ENCODE assay signal across 9 cellular contexts in the genomic region with DNA sequence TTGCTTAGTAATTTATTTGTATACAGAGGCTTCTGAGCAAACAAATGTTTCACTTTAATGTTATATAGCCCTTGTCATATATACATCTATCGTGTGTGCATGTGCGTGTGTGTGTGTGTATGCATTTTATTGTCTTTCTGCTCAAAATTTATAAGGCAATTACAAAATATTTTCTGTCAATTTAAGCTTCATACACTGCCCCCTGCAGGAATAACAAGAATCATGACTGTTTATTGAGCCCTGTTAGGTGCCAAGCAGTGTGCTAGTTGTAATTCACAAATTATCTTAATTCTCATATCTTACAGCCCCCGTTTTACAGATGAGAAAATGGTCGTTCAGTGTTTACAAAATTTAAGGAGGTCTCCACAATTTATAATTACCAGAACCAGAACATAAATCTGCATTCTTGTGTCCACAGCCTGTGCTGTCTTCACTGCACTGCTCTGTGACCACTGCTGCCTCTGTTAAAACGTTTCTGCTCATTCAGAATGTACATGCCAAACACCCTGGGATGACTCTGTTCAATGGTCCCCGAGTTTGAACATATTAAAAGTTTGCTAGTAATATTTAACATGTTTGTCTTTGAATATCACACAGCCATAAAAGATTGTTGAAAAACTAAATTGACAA.
DNase-seq lines count a peak whose midpoint lies in the region; ATAC-seq and TF ChIP-seq lines count a peak whose summit lies in the region.
"Had no signal": no experiment of that assay in that cellular context is flagged by ENCODE, and none has a peak within 500 bp of the region (broad histone marks: within the 10 kb centered on the region; RNA-seq: fewer than 3 reads in every experiment).

No MANE protein-coding gene starts in this region.

- H3K9me3 ChIP-seq in lung (ENCODE audit: control insufficient read depth in 2 of 2, insufficient read depth in 1 of 2, low read length in 1 of 2): no peaks in the 10 kb centered on the region
- H3K9me3 ChIP-seq in Caco-2: no peaks in the 10 kb centered on the region

- ATAC-seq in lung (ENCODE audit: insufficient read depth, low FRiP score): no peak
- ATAC-seq in GM21526 (IDR thresholded peaks at IDR 0.05; ENCODE audit: low FRiP score, unreplicated experiment): no peak
- no peak for ATAC-seq in HG02852 (IDR thresholded peaks at IDR 0.05; ENCODE audit: unreplicated experiment)
- no peak for ATAC-seq in activated CD4-positive, CD25-positive, alpha-beta regulatory T cell treated with anti-CD3 and anti-CD28 coated beads, Interleukin-2, amount 50 U/mL, for 24 hours
- ATAC-seq: activated T-cell treated with anti-CD3 and anti-CD28 coated beads, Interleukin-2, amount 50 U/mL, for 72 hours had no signal

- BruUV-seq in Caco-2 (replicated peaks; lab: Mats Ljungman, UMichigan): no TSS peak

- CTCF ChIA-PET in Caco-2 (lab: Charles Lee): no interaction called here

- H3K4me3 Mint-ChIP-seq in brain: no peak overlapping the region
- no peak overlapping the region for H3K4me3 Mint-ChIP-seq in Caco-2 (ENCODE audit: unreplicated experiment)
- H3K4me3 Mint-ChIP-seq: activated T-cell treated with anti-CD3 and anti-CD28 coated beads, Interleukin-2, amount 50 U/mL, for 72 hours had no signal

- H3K36me3 Mint-ChIP-seq in brain (no peaks in the 10 kb centered on the region), Caco-2 (ENCODE audit: insufficient read depth, unreplicated experiment) (no peaks in the 10 kb centered on the region)

- in situ Hi-C loops in KBM-7 (cut with MboI; ENCODE audit: low pct_unique_long_range_greater_than_20kb, low sequenced_read_pairs): no loop called here

- H3K27ac Mint-ChIP-seq in brain (peak overlapping the region in 1 of 5 experiments; percentile 26), Caco-2 (ENCODE audit: unreplicated experiment) (no peak overlapping the region)
- H3K27ac Mint-ChIP-seq: activated T-cell treated with anti-CD3 and anti-CD28 coated beads, Interleukin-2, amount 50 U/mL, for 72 hours had no signal

- no peaks in the 10 kb centered on the region for H3K4me1 ChIP-seq in lung (ENCODE audit: control insufficient read depth in 2 of 2, insufficient read depth in 2 of 2, low read length in 2 of 2)
- no peaks in the 10 kb centered on the region for H3K4me1 ChIP-seq in Caco-2

- H3K4me1 Mint-ChIP-seq in brain: peaks cover 18% of the 10 kb centered on the region
- no peaks in the 10 kb centered on the region for H3K4me1 Mint-ChIP-seq in Caco-2 (ENCODE audit: low read depth, unreplicated experiment)

- H3K9me3 Mint-ChIP-seq in brain (no peaks in the 10 kb centered on the region), Caco-2 (ENCODE audit: unreplicated experiment) (no peaks in the 10 kb centered on the region)
- H3K9me3 Mint-ChIP-seq: activated T-cell treated with anti-CD3 and anti-CD28 coated beads, Interleukin-2, amount 50 U/mL, for 72 hours had no signal

- no peaks in the 10 kb centered on the region for H3K27me3 ChIP-seq in lung (ENCODE audit: control insufficient read depth, insufficient read depth)
- H3K27me3 ChIP-seq in Caco-2 (replicated peaks; ENCODE audit: control insufficient read depth, insufficient read depth, low read length): no peaks in the 10 kb centered on the region

- TF ChIP-seq CTCF in C4-2B (conservative IDR thresholded peaks at IDR 0.05) (peak; percentile 80), brain (conservative IDR thresholded peaks at IDR 0.05) (peak; percentile 30 to 61), lung (IDR thresholded peaks at IDR 0.05; ENCODE audit: control extremely low read depth, extremely low read depth) (peak; percentile 11), Caco-2 (IDR thresholded peaks at IDR 0.05; ENCODE audit: insufficient read depth in 1 of 2, low read depth in 1 of 2, low read length in 1 of 2, severe bottlenecking in 1 of 2, unreplicated experiment in 1 of 2) (peak in 1 of 2 experiments; percentile 19)

- intact Hi-C loops in Caco-2 (cut with micrococcal nuclease; ENCODE audit: unreplicated experiment): no loop called here

- H3K36me3 ChIP-seq in lung (ENCODE audit: control insufficient read depth in 2 of 2, insufficient read depth in 2 of 2, low read length in 2 of 2) (no peaks in the 10 kb centered on the region), Caco-2 (ENCODE audit: control insufficient read depth, insufficient read depth, low read length) (no peaks in the 10 kb centered on the region)

- WGBS in lung, 2 donors: 62 to 71% methylated on average over 6 of the region's 6 CpGs

- DNase-seq in KBM-7: peak; percentile 27
- DNase-seq in lung (ENCODE audit: low spot score): no peak
- DNase-seq in Caco-2: no peak

- H3K4me3 ChIP-seq in lung: no peak overlapping the region
- no peak overlapping the region for H3K4me3 ChIP-seq in Caco-2 (ENCODE audit: low read depth, low read length)

- POLR2A ChIA-PET in Caco-2 (lab: Charles Lee): no interaction called here

- no peaks in the 10 kb centered on the region for H3K27me3 Mint-ChIP-seq in brain
- H3K27me3 Mint-ChIP-seq in Caco-2 (ENCODE audit: insufficient read depth, unreplicated experiment): peaks cover 2% of the 10 kb centered on the region

- H3K27ac ChIP-seq in C4-2B (no peak overlapping the region), lung (ENCODE audit: low read depth in 1 of 2, low read length in 1 of 2) (no peak overlapping the region)
